ENCODE assay signal across 8 cellular contexts in genomic region chr2:20225294-20226151, GRCh38. TPM values are rescaled to one million over a fixed set of nuclear protein-coding genes. Genes with fewer than 3 reads are reported as not detected.
DNase-seq lines count a peak whose midpoint lies in the region; ATAC-seq lines count a peak whose summit lies in the region.

No MANE protein-coding gene starts in this region.

- peaks cover 4% of the 10 kb centered on the region for H3K4me1 Mint-ChIP-seq in activated T-helper 2 cell treated with anti-CD3 and anti-CD28 coated beads, Interferon-gamma antibody, Interleukin-2, Interleukin-4, amounts not matched to agents 10 μg/mL and 5 μg/mL and 100 μg/mL, durations not matched to agents 14 hours and 24 hours and 36 hours (ENCODE audit: low read depth)

- H3K4ac ChIP-seq in trophoblast cell (ENCODE audit: low read depth, low read length), result no peak overlapping the region

- H3K14ac ChIP-seq in trophoblast cell (ENCODE audit: low read length), result peak overlapping the region; percentile 41

- H3K79me1 ChIP-seq in trophoblast cell (ENCODE audit: low read length), result peaks cover 11% of the 10 kb centered on the region

- no peak overlapping the region for H2BK120ac ChIP-seq in trophoblast cell (ENCODE audit: insufficient read depth, low read length, poor library complexity)

- H3K9ac ChIP-seq in trophoblast cell (ENCODE audit: low read length), result no peak overlapping the region

- peak overlapping the region; percentile 80 for H3K4me3 ChIP-seq in trophoblast cell (ENCODE audit: low read depth, low read length)

- no peak overlapping the region for H3K27ac Mint-ChIP-seq in activated T-helper 2 cell treated with anti-CD3 and anti-CD28 coated beads, Interferon-gamma antibody, Interleukin-2, Interleukin-4, amounts not matched to agents 10 μg/mL and 5 μg/mL and 100 μg/mL, durations not matched to agents 14 hours and 24 hours and 36 hours

- peak overlapping the region; percentile 10 for H4K8ac ChIP-seq in trophoblast cell (ENCODE audit: low read depth, low read length)

- H3K23ac ChIP-seq in trophoblast cell (ENCODE audit: low read length), result no peak overlapping the region

- H3K27ac ChIP-seq in trophoblast cell (ENCODE audit: low read depth, low read length), result no peak overlapping the region

- H3K36me3 ChIP-seq in trophoblast cell (ENCODE audit: control insufficient read depth in 1 of 2, insufficient read depth in 2 of 2, low read length in 2 of 2), result no peaks in the 10 kb centered on the region

- H3K4me2 ChIP-seq in trophoblast cell (ENCODE audit: low read length), result peak overlapping the region; percentile 99

- H3K36me3 Mint-ChIP-seq in activated T-helper 2 cell treated with anti-CD3 and anti-CD28 coated beads, Interferon-gamma antibody, Interleukin-2, Interleukin-4, amounts not matched to agents 10 μg/mL and 5 μg/mL and 100 μg/mL, durations not matched to agents 14 hours and 24 hours and 36 hours (ENCODE audit: low read depth), result no peaks in the 10 kb centered on the region

- peak overlapping the region; percentile 64 for H3K4me3 Mint-ChIP-seq in activated T-helper 2 cell treated with anti-CD3 and anti-CD28 coated beads, Interferon-gamma antibody, Interleukin-2, Interleukin-4, amounts not matched to agents 10 μg/mL and 5 μg/mL and 100 μg/mL, durations not matched to agents 14 hours and 24 hours and 36 hours (ENCODE audit: low read depth)

- peak overlapping the region; percentile 50 for H4K91ac ChIP-seq in trophoblast cell (ENCODE audit: low read depth, low read length)

- H3K18ac ChIP-seq in trophoblast cell (ENCODE audit: low read length), result no peak overlapping the region

- H2AFZ ChIP-seq in trophoblast cell (ENCODE audit: insufficient read depth, low read length, poor library complexity), result peak overlapping the region; percentile 68

- DNase-seq in CD1c-positive myeloid dendritic cell (ENCODE audit: extremely low spot score) (peak; percentile 27), NCI-H460 (ENCODE audit: extremely low read depth, low read depth) (peak; percentile 51), cardiac septum (ENCODE audit: low spot score) (peak; percentile 76), trophoblast cell (peak in 1 of 2 donors; percentile 56), GOT3 (lab: John Stamatoyannopoulos, UW) (no peak)
- DNase-seq in activated T-helper 2 cell treated with anti-CD3 and anti-CD28 coated beads, Interferon-gamma antibody, Interleukin-2, Interleukin-4, amounts not matched to agents 10 μg/mL and 5 μg/mL and 100 μg/mL, durations not matched to agents 14 hours and 24 hours and 36 hours (ENCODE audit: low spot score), result peak; percentile 28

- peaks cover 16% of the 10 kb centered on the region for H3K27me3 ChIP-seq in trophoblast cell (ENCODE audit: insufficient read depth, low read length)

- H3K27me3 Mint-ChIP-seq in activated T-helper 2 cell treated with anti-CD3 and anti-CD28 coated beads, Interferon-gamma antibody, Interleukin-2, Interleukin-4, amounts not matched to agents 10 μg/mL and 5 μg/mL and 100 μg/mL, durations not matched to agents 14 hours and 24 hours and 36 hours (ENCODE audit: low read depth), result peaks cover 57% of the 10 kb centered on the region

- peaks cover 2% of the 10 kb centered on the region for H3K79me2 ChIP-seq in trophoblast cell (ENCODE audit: control insufficient read depth, insufficient read depth, low read length, poor library complexity)

- peak; percentile 62 for ATAC-seq in GM18907 (IDR thresholded peaks at IDR 0.05; ENCODE audit: unreplicated experiment)
- ATAC-seq in HG03097 (IDR thresholded peaks at IDR 0.05; ENCODE audit: low FRiP score, unreplicated experiment), result peak; percentile 54

- intact Hi-C loops in activated T-helper 2 cell treated with anti-CD3 and anti-CD28 coated beads, Interferon-gamma antibody, Interleukin-2, Interleukin-4, amounts not matched to agents 10 μg/mL and 5 μg/mL and 100 μg/mL, durations not matched to agents 14 hours and 24 hours and 36 hours (cut with micrococcal nuclease), result loop anchor here (10.0 kb wide), 1 partner anchor 91 kb away; no protein-coding TSS in a partner anchor
- intact Hi-C loops in cardiac septum (cut with DNase I), result loop anchor here (10.0 kb wide), 2 partner anchors 91 to 121 kb away; no protein-coding TSS in a partner anchor

- H3K4me1 ChIP-seq in trophoblast cell (ENCODE audit: control insufficient read depth in 1 of 2, insufficient read depth in 2 of 2, low read length in 2 of 2), result peaks cover 5 to 7% of the 10 kb centered on the region in 2 experiments

- WGBS in trophoblast cell (ENCODE audit: extremely low coverage, insufficient coverage, insufficient read length), result no CpG with 5 or more reads among the region's 66 CpGs

- no peaks in the 10 kb centered on the region for H3K9me3 ChIP-seq in trophoblast cell (ENCODE audit: insufficient read depth, low read depth, low read length)

- no peaks in the 10 kb centered on the region for H3K9me3 Mint-ChIP-seq in activated T-helper 2 cell treated with anti-CD3 and anti-CD28 coated beads, Interferon-gamma antibody, Interleukin-2, Interleukin-4, amounts not matched to agents 10 μg/mL and 5 μg/mL and 100 μg/mL, durations not matched to agents 14 hours and 24 hours and 36 hours

- no peak overlapping the region for H2AK5ac ChIP-seq in trophoblast cell (ENCODE audit: low read length)

- H2BK12ac ChIP-seq in trophoblast cell (ENCODE audit: low read length), result no peak overlapping the region

- peak overlapping the region; percentile 49 for H4K12ac ChIP-seq in trophoblast cell (ENCODE audit: low read depth, low read length)

- peak overlapping the region; percentile 25 for H2BK5ac ChIP-seq in trophoblast cell (ENCODE audit: low read depth, low read length, poor library complexity)

RNA-seq across cellular contexts. Expression of gene SDC1, which starts 0.6 kb away (rescaled TPM):
- 27.3 and 31.7 TPM in 2 replicates for total RNA-seq in NCI-H460 (2014; rRNA removed; shearing (Covaris generic))
- 80.3 and 84.5 TPM in 2 replicates for polyA plus RNA-seq in NCI-H460 (2014; cell fraction: nucleus; rRNA removed)
- 0.59 and 0.62 TPM in 2 replicates for total RNA-seq in activated T-helper 2 cell treated with anti-CD3 and anti-CD28 coated beads, Interferon-gamma antibody, Interleukin-2, Interleukin-4, amounts not matched to agents 10 μg/mL and 5 μg/mL and 100 μg/mL, durations not matched to agents 14 hours and 24 hours and 36 hours
- 0.32 TPM for total RNA-seq in cardiac septum
- polyA plus RNA-seq in trophoblast cell (2013), result 402 and 444 TPM in 2 replicates

Comparison
In these comparisons a context has a peak if more than half of its experiments do, and no peak if none do; other contexts are left out.
1. RNA of gene SDC1, which starts 0.6 kb away (total RNA-seq): 27.3 to 31.7 TPM in NCI-H460; 0.59 to 0.62 TPM in activated T-helper 2 cell treated with anti-CD3 and anti-CD28 coated beads, Interferon-gamma antibody, Interleukin-2, Interleukin-4, amounts not matched to agents 10 μg/mL and 5 μg/mL and 100 μg/mL, durations not matched to agents 14 hours and 24 hours and 36 hours and 0.32 TPM in cardiac septum (single experiment); every median in the first group is over 10 times any median in the second.